ENCODE assay signal across 1 cellular context in genomic region chr5:139571966-139572365, GRCh38.
TF ChIP-seq lines count a peak whose summit lies in the region.

No MANE protein-coding gene starts in this region.

TF ChIP-seq in GM12878, 131 proteins besides CTCF, POLR2A, EP300 and RAD21:
- no peak for TF ChIP-seq CUX1 (IDR thresholded peaks at IDR 0.05; ENCODE audit: insufficient replicate concordance, low read depth, low read length)
- TF ChIP-seq ESRRA (IDR thresholded peaks at IDR 0.05; ENCODE audit: low read length) = no peak
- no peak for TF ChIP-seq KAT2A (conservative IDR thresholded peaks at IDR 0.05; ENCODE audit: control insufficient read depth, low read depth, low read length)
- no peak for TF ChIP-seq TCF7 (IDR thresholded peaks at IDR 0.05; ENCODE audit: borderline replicate concordance)
- no peak for TF ChIP-seq SMAD5 (IDR thresholded peaks at IDR 0.05; ENCODE audit: low read depth)
- no peak for TF ChIP-seq MYC (IDR thresholded peaks at IDR 0.05; ENCODE audit: insufficient read depth, insufficient read length, insufficient replicate concordance, low read length, severe bottlenecking)
- no peak for TF ChIP-seq RAD51 (IDR thresholded peaks at IDR 0.05)
- no peak for TF ChIP-seq CEBPB (IDR thresholded peaks at IDR 0.05; ENCODE audit: borderline replicate concordance in 1 of 2, low read depth in 2 of 2, low read length in 2 of 2)
- no peak for TF ChIP-seq FOS (IDR thresholded peaks at IDR 0.05; ENCODE audit: borderline replicate concordance, extremely low read depth, insufficient read length)
- TF ChIP-seq IRF3 (IDR thresholded peaks at IDR 0.05) = no peak
- no peak for TF ChIP-seq CBX3 (IDR thresholded peaks at IDR 0.05; ENCODE audit: borderline replicate concordance, low read depth)
- TF ChIP-seq PAX8 (IDR thresholded peaks at IDR 0.05) = no peak
- no peak for TF ChIP-seq HSF1 (IDR thresholded peaks at IDR 0.05; ENCODE audit: low read depth, low read length)
- no peak for TF ChIP-seq MEF2A (IDR thresholded peaks at IDR 0.05; ENCODE audit: insufficient read depth, low read depth, low read length)
- TF ChIP-seq HDAC6 (IDR thresholded peaks at IDR 0.05; ENCODE audit: unreplicated experiment) = no peak
- no peak for TF ChIP-seq TARDBP (IDR thresholded peaks at IDR 0.05; ENCODE audit: borderline replicate concordance)
- TF ChIP-seq GABPA (IDR thresholded peaks at IDR 0.05; ENCODE audit: low read depth) = no peak
TF ChIP-seq in GM12878: peak in this region for 0.
